10 cellular contexts compared by ENCODE assay signal in genomic region chr1:197519741-197520334, GRCh38.
DNase-seq lines count a peak whose midpoint lies in the region; ATAC-seq and TF ChIP-seq lines count a peak whose summit lies in the region.
"Had no signal": no experiment of that assay in that cellular context is flagged by ENCODE, and none has a peak within 500 bp of the region (broad histone marks: within the 10 kb centered on the region; RNA-seq: fewer than 3 reads in every experiment).

No MANE protein-coding gene starts in this region.

- H3K36me3 ChIP-seq in brain microvascular endothelial cell (replicated peaks), result no peaks in the 10 kb centered on the region
- H3K36me3 ChIP-seq in MG63, result no peaks in the 10 kb centered on the region
- H3K36me3 ChIP-seq: SJCRH30 had no signal

- no peak for ATAC-seq in activated naive CD4-positive, alpha-beta T cell treated with anti-CD3 and anti-CD28 coated beads, Interleukin-2, amount 50 U/mL, for 72 hours

- no peaks in the 10 kb centered on the region for H3K9me3 Mint-ChIP-seq in activated naive CD4-positive, alpha-beta T cell treated with anti-CD3 and anti-CD28 coated beads, Interleukin-2, amount 50 U/mL, for 72 hours

- H3K27ac ChIP-seq in brain microvascular endothelial cell, result no peak overlapping the region
- H3K27ac ChIP-seq: SJCRH30 had no signal

- H3K27me3 ChIP-seq in brain microvascular endothelial cell (replicated peaks) (no peaks in the 10 kb centered on the region), MG63 (no peaks in the 10 kb centered on the region)
- H3K27me3 ChIP-seq: SJCRH30 had no signal

- H3K9me3 ChIP-seq in MG63, result no peaks in the 10 kb centered on the region
- H3K9me3 ChIP-seq: SJCRH30 had no signal

- H3K36me3 Mint-ChIP-seq in activated naive CD4-positive, alpha-beta T cell treated with anti-CD3 and anti-CD28 coated beads, Interleukin-2, amount 50 U/mL, for 72 hours, result no peaks in the 10 kb centered on the region

- peak; percentile 60 for TF ChIP-seq CTCF in LNCAP (IDR thresholded peaks at IDR 0.05)
- peak; percentile 39 for TF ChIP-seq CTCF in brain microvascular endothelial cell (IDR thresholded peaks at IDR 0.05; ENCODE audit: low read depth, low read length, missing control alignments)

- in situ Hi-C loops in brain microvascular endothelial cell (cut with HindIII; ENCODE audit: low pct_ligation_motif_present, low sequenced_read_pairs), result no loop called here

- no peak overlapping the region for H3K27ac Mint-ChIP-seq in activated naive CD4-positive, alpha-beta T cell treated with anti-CD3 and anti-CD28 coated beads, Interleukin-2, amount 50 U/mL, for 72 hours

- DNase-seq in NCI-H510A treated with DMSO at 0.1 percent for 48 hours (lab: John Stamatoyannopoulos, UW) (peak; percentile 9), NCI-H510A (lab: John Stamatoyannopoulos, UW) (no peak), brain microvascular endothelial cell (no peak), renal cortical epithelial cell (ENCODE audit: low read depth) (peak; percentile 30), MG63 (no peak), dedifferentiated amniotic fluid mesenchymal stem cell (ENCODE audit: extremely low spot score) (no peak)
- DNase-seq in activated naive CD4-positive, alpha-beta T cell treated with anti-CD3 and anti-CD28 coated beads, Interleukin-2, amount 50 U/mL, for 72 hours (ENCODE audit: low spot score in 2 of 2), result no peak
- DNase-seq: DMS79 treated with DMSO at 0.1 percent for 48 hours had no signal

- H3K4me3 ChIP-seq in brain microvascular endothelial cell (ENCODE audit: low read depth, low read length), result no peak overlapping the region
- H3K4me3 ChIP-seq in MG63, result no peak overlapping the region
- H3K4me3 ChIP-seq: SJCRH30 had no signal

Comparison
In these comparisons a context has a peak if more than half of its experiments do, and no peak if none do; other contexts are left out.
1. DNase-seq: peak in NCI-H510A treated with DMSO at 0.1 percent for 48 hours (single experiment) and renal cortical epithelial cell (single experiment); none in NCI-H510A (single experiment), brain microvascular endothelial cell (single experiment), MG63 (single experiment), dedifferentiated amniotic fluid mesenchymal stem cell (single experiment) and activated naive CD4-positive, alpha-beta T cell treated with anti-CD3 and anti-CD28 coated beads, Interleukin-2, amount 50 U/mL, for 72 hours (0 of 2).